In the genomic region with DNA sequence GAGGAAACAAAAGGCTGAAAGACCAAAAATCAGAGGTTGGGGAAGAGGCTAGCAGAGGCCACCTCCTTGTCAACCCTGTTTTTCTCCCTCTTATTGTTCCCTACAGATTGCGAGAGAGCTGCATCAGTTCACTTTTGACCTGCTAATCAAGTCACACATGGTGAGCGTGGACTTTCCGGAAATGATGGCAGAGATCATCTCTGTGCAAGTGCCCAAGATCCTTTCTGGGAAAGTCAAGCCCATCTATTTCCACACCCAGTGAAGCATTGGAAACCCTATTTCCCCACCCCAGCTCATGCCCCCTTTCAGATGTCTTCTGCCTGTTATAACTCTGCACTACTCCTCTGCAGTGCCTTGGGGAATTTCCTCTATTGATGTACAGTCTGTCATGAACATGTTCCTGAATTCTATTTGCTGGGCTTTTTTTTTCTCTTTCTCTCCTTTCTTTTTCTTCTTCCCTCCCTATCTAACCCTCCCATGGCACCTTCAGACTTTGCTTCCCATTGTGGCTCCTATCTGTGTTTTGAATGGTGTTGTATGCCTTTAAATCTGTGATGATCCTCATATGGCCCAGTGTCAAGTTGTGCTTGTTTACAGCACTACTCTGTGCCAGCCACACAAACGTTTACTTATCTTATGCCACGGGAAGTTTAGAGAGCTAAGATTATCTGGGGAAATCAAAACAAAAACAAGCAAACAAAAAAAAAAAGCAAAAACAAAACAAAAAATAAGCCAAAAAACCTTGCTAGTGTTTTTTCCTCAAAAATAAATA, we compare ENCODE assay signal across 13 cellular contexts.
"Had no signal": no experiment of that assay in that cellular context is flagged by ENCODE, and none has a peak within 500 bp of the region (broad histone marks: within the 10 kb centered on the region; RNA-seq: fewer than 3 reads in every experiment).

No MANE protein-coding gene starts in this region.

- H3K4me1 ChIP-seq: breast epithelium, sigmoid colon, stomach had no signal

- FAIRE-seq: kidney, urothelium cell line had no signal

- H3K9me3 Mint-ChIP-seq: activated CD4-positive, alpha-beta T cell treated with anti-CD3 and anti-CD28 coated beads, Interleukin-2, amount 10 ng/mL, durations not matched to agents 7 days and 5 days; effector memory CD8-positive, alpha-beta T cell had no signal

- H3K27me3 ChIP-seq: sigmoid colon, stomach, thyroid gland had no signal

- DNase-seq: activated CD4-positive, alpha-beta T cell treated with anti-CD3 and anti-CD28 coated beads, Interleukin-2, amount 10 ng/mL, durations not matched to agents 7 days and 5 days; activated naive CD4-positive, alpha-beta T cell treated with Interleukin-2 at 50 U/mL for 16 hours; aorta; effector memory CD8-positive, alpha-beta T cell; kidney; left ventricle myocardium superior; sigmoid colon; stimulated activated CD4-positive, alpha-beta T cell treated with anti-CD3 and anti-CD28 coated beads, Interleukin-12 subunit alpha, Interleukin-12 subunit beta, amount 100 ng/mL, for 4 hours; stimulated activated CD4-positive, alpha-beta T cell treated with anti-CD3 and anti-CD28 coated beads, Interleukin-2, amount 100 ng/mL, for 24 hours; stomach; thyroid gland had no signal

- H3K4me3 Mint-ChIP-seq: activated CD4-positive, alpha-beta T cell treated with anti-CD3 and anti-CD28 coated beads, Interleukin-2, amount 10 ng/mL, durations not matched to agents 7 days and 5 days; effector memory CD8-positive, alpha-beta T cell had no signal

- H3K27ac ChIP-seq: sigmoid colon, stomach, thyroid gland had no signal

- H3K27ac Mint-ChIP-seq: activated CD4-positive, alpha-beta T cell treated with anti-CD3 and anti-CD28 coated beads, Interleukin-2, amount 10 ng/mL, durations not matched to agents 7 days and 5 days; effector memory CD8-positive, alpha-beta T cell had no signal

- H3K9me3 ChIP-seq: breast epithelium, sigmoid colon, stomach, thyroid gland had no signal

- H3K27me3 Mint-ChIP-seq: activated CD4-positive, alpha-beta T cell treated with anti-CD3 and anti-CD28 coated beads, Interleukin-2, amount 10 ng/mL, durations not matched to agents 7 days and 5 days; effector memory CD8-positive, alpha-beta T cell had no signal

- H3K4me1 Mint-ChIP-seq: activated CD4-positive, alpha-beta T cell treated with anti-CD3 and anti-CD28 coated beads, Interleukin-2, amount 10 ng/mL, durations not matched to agents 7 days and 5 days had no signal

- H3K36me3 ChIP-seq: breast epithelium, sigmoid colon, stomach, thyroid gland had no signal

- H3K4me3 ChIP-seq: breast epithelium, sigmoid colon, stomach, thyroid gland had no signal

- ATAC-seq: effector memory CD8-positive, alpha-beta T cell had no signal
